In genomic region chr2:200471324-200471848, GRCh38 we compare ENCODE assay signal across 8 cellular contexts. TPM values are rescaled to one million over a fixed set of nuclear protein-coding genes. Genes with fewer than 3 reads are reported as not detected.
DNase-seq lines count a peak whose midpoint lies in the region; ATAC-seq, FAIRE-seq and TF ChIP-seq lines count a peak whose summit lies in the region.

No MANE protein-coding gene starts in this region.

- ATAC-seq in GM19372 (IDR thresholded peaks at IDR 0.05; ENCODE audit: low read depth, unreplicated experiment) (peak; percentile 62), HG03139 (IDR thresholded peaks at IDR 0.05; ENCODE audit: unreplicated experiment) (peak; percentile 72)

- intact Hi-C loops in kidney (cut with DNase I) = loop anchor here (10.0 kb wide), 1 partner anchor 487 kb away; no protein-coding TSS in a partner anchor

- H3K9me3 ChIP-seq in kidney (ENCODE audit: control insufficient read depth in 1 of 2, low read length in 2 of 2) = no peaks in the 10 kb centered on the region

- H3K36me3 ChIP-seq in kidney (ENCODE audit: control insufficient read depth in 1 of 2, insufficient read depth in 2 of 2, low read length in 2 of 2) = peaks cover 32% of the 10 kb centered on the region in 2 donors

- DNase-seq in EL (peak; percentile 23), NOMO-1 treated with DMSO at 0.1 percent for 48 hours (lab: John Stamatoyannopoulos, UW; ENCODE audit: unreplicated experiment) (peak; percentile 26), kidney (no peak), substantia nigra (lab: John Stamatoyannopoulos, UW) (peak in 21 of 49 donors; percentile 16 to 72 (median 38)), GDM1 (lab: John Stamatoyannopoulos, UW) (no peak)

- H3K4me3 ChIP-seq in kidney (ENCODE audit: low read length in 2 of 2) = no peak overlapping the region

- H3K4me1 ChIP-seq in kidney (ENCODE audit: control insufficient read depth in 1 of 2, insufficient read depth in 1 of 2, low read depth in 1 of 2, low read length in 2 of 2) = no peaks in the 10 kb centered on the region

- peak; percentile 54 for TF ChIP-seq CTCF in kidney (IDR thresholded peaks at IDR 0.05; ENCODE audit: borderline replicate concordance, extremely low read depth, insufficient read depth)

- no peak overlapping the region for H3K9ac ChIP-seq in kidney (ENCODE audit: low read length in 2 of 2)

- H3K27ac ChIP-seq in angular gyrus (ENCODE audit: low read depth, low read length) (peak overlapping the region; percentile 96), kidney (ENCODE audit: low read depth in 2 of 2, low read length in 2 of 2) (no peak overlapping the region), substantia nigra (ENCODE audit: low read depth, low read length, poor library complexity, severe bottlenecking) (peak overlapping the region; percentile 96)

- no peak for FAIRE-seq in kidney (lab: Jason Lieb, UNC)

RNA-seq across cellular contexts. Expression of gene KCTD18, which starts 38.5 kb away (rescaled TPM):
- 12.6 TPM for total RNA-seq in kidney
- polyA plus RNA-seq in kidney (ENCODE audit: insufficient read depth, low read depth, low replicate concordance) = 8.5 TPM

RNA-seq across cellular contexts. Expression of gene SGO2, which starts 54.6 kb away (rescaled TPM):
- total RNA-seq in kidney = 1.7 TPM
- 0.69 TPM for polyA plus RNA-seq in kidney (ENCODE audit: insufficient read depth, low read depth, low replicate concordance)

Comparison
In these comparisons a context has a peak if more than half of its experiments do, and no peak if none do; other contexts are left out.
1. DNase-seq: peak in EL (single experiment) and NOMO-1 treated with DMSO at 0.1 percent for 48 hours (single experiment); none in kidney (single experiment) and GDM1 (single experiment).
2. H3K27ac ChIP-seq: peak in angular gyrus (single experiment) and substantia nigra (single experiment); none in kidney (0 of 2).